ENCODE assay signal across 34 cellular contexts in genomic region chr16:82808036-82808435, GRCh38.
"Had no signal": no experiment of that assay in that cellular context is flagged by ENCODE, and none has a peak within 500 bp of the region (broad histone marks: within the 10 kb centered on the region; RNA-seq: fewer than 3 reads in every experiment).

No MANE protein-coding gene starts in this region.

- DNase-seq: activated CD4-positive, alpha-beta memory T cell treated with anti-CD3 and anti-CD28 coated beads, Interleukin-2, amount 10 ng/mL, durations not matched to agents 7 days and 5 days; activated CD4-positive, alpha-beta T cell treated with anti-CD3 and anti-CD28 coated beads for 1 hour; activated CD4-positive, alpha-beta T cell treated with anti-CD3 and anti-CD28 coated beads for 48 hours; activated CD4-positive, CD25-positive, alpha-beta regulatory T cell; activated CD8-positive, alpha-beta memory T cell treated with anti-CD3 and anti-CD28 coated beads for 24 hours; activated CD8-positive, alpha-beta memory T cell treated with anti-CD3 and anti-CD28 coated beads, Interleukin-2, amount 10 ng/mL, durations not matched to agents 7 days and 5 days; activated CD8-positive, alpha-beta memory T cell treated with anti-CD3 and anti-CD28 coated beads, Interleukin-2, amount 50 U/mL, for 48 hours; activated effector memory CD4-positive, alpha-beta T cell treated with Interleukin-2 at 50 U/mL for 16 hours; activated naive CD4-positive, alpha-beta T cell treated with anti-CD3 and anti-CD28 coated beads, Interleukin-2, amount 10 ng/mL, durations not matched to agents 7 days and 5 days; activated naive CD8-positive, alpha-beta T cell treated with anti-CD3 and anti-CD28 coated beads, Interleukin-2, amount 50 U/mL, for 24 hours; activated T-cell treated with anti-CD3 and anti-CD28 coated beads, Interleukin-2, amount 50 U/mL, for 48 hours; MM.1S; MV-4-11; NCI-H1092; NCI-H1436 treated with DMSO at 0.1 percent for 48 hours; NCI-H1694 treated with DMSO at 0.1 percent for 48 hours; NCI-H2029; NCI-H510A; NCI-H526; NCI-H748 treated with DMSO at 0.1 percent for 48 hours; NK-92 treated with Interleukin-12 subunit alpha and Interleukin-12 subunit beta, amount 100 ng/mL, for 24 hours; PC-3; Peyer's patch; RPMI8226; SIG-M5; SW 1271; T-helper 1 cell; T-helper 2 cell; T-helper 9 cell; WERI-Rb-1 had no signal

- H3K36me3 ChIP-seq: Peyer's patch, WERI-Rb-1 had no signal

- ATAC-seq: activated CD8-positive, alpha-beta memory T cell treated with anti-CD3 and anti-CD28 coated beads, Interleukin-2, amount 10 ng/mL, durations not matched to agents 7 days and 5 days; activated naive CD8-positive, alpha-beta T cell treated with anti-CD3 and anti-CD28 coated beads, Interleukin-2, amount 50 U/mL, for 24 hours; PC-3; SK-N-SH treated with all-trans-retinoic acid at 6 μM for 48 hours had no signal

- H3K9me3 ChIP-seq: Peyer's patch had no signal

- H3K4me3 Mint-ChIP-seq: activated CD4-positive, alpha-beta memory T cell treated with anti-CD3 and anti-CD28 coated beads, Interleukin-2, amount 10 ng/mL, durations not matched to agents 7 days and 5 days; activated CD8-positive, alpha-beta memory T cell treated with anti-CD3 and anti-CD28 coated beads, Interleukin-2, amount 10 ng/mL, durations not matched to agents 7 days and 5 days; activated naive CD4-positive, alpha-beta T cell treated with anti-CD3 and anti-CD28 coated beads, Interleukin-2, amount 10 ng/mL, durations not matched to agents 7 days and 5 days; activated naive CD8-positive, alpha-beta T cell; activated naive CD8-positive, alpha-beta T cell treated with anti-CD3 and anti-CD28 coated beads, Interleukin-2, amount 50 U/mL, for 24 hours had no signal

- H3K9ac ChIP-seq: KMS-11 had no signal

- H3K4me1 ChIP-seq: Peyer's patch had no signal

- H3K27ac ChIP-seq: KMS-11, Peyer's patch, WERI-Rb-1 had no signal

- H3K27me3 ChIP-seq: Peyer's patch had no signal

- H3K36me3 Mint-ChIP-seq: activated CD8-positive, alpha-beta memory T cell treated with anti-CD3 and anti-CD28 coated beads, Interleukin-2, amount 10 ng/mL, durations not matched to agents 7 days and 5 days; activated naive CD4-positive, alpha-beta T cell treated with anti-CD3 and anti-CD28 coated beads, Interleukin-2, amount 10 ng/mL, durations not matched to agents 7 days and 5 days; activated naive CD8-positive, alpha-beta T cell; brain had no signal

- H3K4me1 Mint-ChIP-seq: activated CD4-positive, alpha-beta memory T cell treated with anti-CD3 and anti-CD28 coated beads, Interleukin-2, amount 10 ng/mL, durations not matched to agents 7 days and 5 days; activated CD8-positive, alpha-beta memory T cell treated with anti-CD3 and anti-CD28 coated beads, Interleukin-2, amount 10 ng/mL, durations not matched to agents 7 days and 5 days; activated naive CD4-positive, alpha-beta T cell treated with anti-CD3 and anti-CD28 coated beads, Interleukin-2, amount 10 ng/mL, durations not matched to agents 7 days and 5 days; activated naive CD8-positive, alpha-beta T cell treated with anti-CD3 and anti-CD28 coated beads, Interleukin-2, amount 50 U/mL, for 24 hours had no signal

- H3K27ac Mint-ChIP-seq: activated CD4-positive, alpha-beta memory T cell treated with anti-CD3 and anti-CD28 coated beads, Interleukin-2, amount 10 ng/mL, durations not matched to agents 7 days and 5 days; activated CD8-positive, alpha-beta memory T cell treated with anti-CD3 and anti-CD28 coated beads, Interleukin-2, amount 10 ng/mL, durations not matched to agents 7 days and 5 days; activated naive CD4-positive, alpha-beta T cell treated with anti-CD3 and anti-CD28 coated beads, Interleukin-2, amount 10 ng/mL, durations not matched to agents 7 days and 5 days; activated naive CD8-positive, alpha-beta T cell; activated naive CD8-positive, alpha-beta T cell treated with anti-CD3 and anti-CD28 coated beads, Interleukin-2, amount 50 U/mL, for 24 hours had no signal

- H3K9me3 Mint-ChIP-seq: activated naive CD4-positive, alpha-beta T cell treated with anti-CD3 and anti-CD28 coated beads, Interleukin-2, amount 10 ng/mL, durations not matched to agents 7 days and 5 days; activated naive CD8-positive, alpha-beta T cell treated with anti-CD3 and anti-CD28 coated beads, Interleukin-2, amount 50 U/mL, for 24 hours; brain had no signal

- H3K4me3 ChIP-seq: Peyer's patch had no signal
